1 cellular context compared by ENCODE assay signal in genomic region chr6:34324738-34325444, GRCh38.
TF ChIP-seq lines count a peak whose summit lies in the region.

No MANE protein-coding gene starts in this region.

TF ChIP-seq in HEK293, 187 proteins besides CTCF, POLR2A, EP300 and RAD21 (continued from another document and continues in another):
- no peak for TF ChIP-seq PRDM4 (tag by site-specific recombination; IDR thresholded peaks at IDR 0.05)
- no peak for TF ChIP-seq ZNF280D (tag by site-specific recombination; IDR thresholded peaks at IDR 0.05)
- TF ChIP-seq ZNF138 (tag by site-specific recombination; IDR thresholded peaks at IDR 0.05; ENCODE audit: borderline replicate concordance): no peak
- TF ChIP-seq HOXA7 (CRISPR knock-in tag; IDR thresholded peaks at IDR 0.05; ENCODE audit: borderline replicate concordance): no peak
- peak; percentile 26; the same call in 1 of the 2 replicates for TF ChIP-seq ZNF10 (tag by site-specific recombination; IDR thresholded peaks at IDR 0.05)
- TF ChIP-seq ZNF561 (tag by site-specific recombination; IDR thresholded peaks at IDR 0.05; ENCODE audit: borderline replicate concordance): 0 out of 2 replicates have a peak, but pooled peaks have one; percentile 20
- TF ChIP-seq TRIM28 (IDR thresholded peaks at IDR 0.05; ENCODE audit: borderline replicate concordance, low read length): peak; percentile 72; the same call in 1 of the 2 replicates
- TF ChIP-seq ZNF518A (tag by site-specific recombination; conservative IDR thresholded peaks at IDR 0.05; ENCODE audit: low read depth): no peak
- TF ChIP-seq ZNF140 (tag by site-specific recombination; IDR thresholded peaks at IDR 0.05): no peak
- TF ChIP-seq PRDM10 (tag by site-specific recombination; IDR thresholded peaks at IDR 0.05): no peak
- TF ChIP-seq PRDM6 (tag by site-specific recombination; IDR thresholded peaks at IDR 0.05): no peak
- TF ChIP-seq ZNF692 (tag by site-specific recombination; IDR thresholded peaks at IDR 0.05): peak; percentile 85
- no peak for TF ChIP-seq HOXC10 (CRISPR knock-in tag; IDR thresholded peaks at IDR 0.05)
- TF ChIP-seq ZNF214 (tag by site-specific recombination; IDR thresholded peaks at IDR 0.05; ENCODE audit: borderline replicate concordance): no peak
- peak; percentile 88 for TF ChIP-seq ZNF362 (tag by site-specific recombination; IDR thresholded peaks at IDR 0.05)
- no peak for TF ChIP-seq ZNF843 (tag by site-specific recombination; IDR thresholded peaks at IDR 0.05)
- no peak for TF ChIP-seq ZNF785 (tag by site-specific recombination; IDR thresholded peaks at IDR 0.05)
- TF ChIP-seq SP7 (tag by site-specific recombination; IDR thresholded peaks at IDR 0.05): peak; percentile 58
- no peak for TF ChIP-seq ZNF704 (tag by site-specific recombination; IDR thresholded peaks at IDR 0.05)
- TF ChIP-seq BCL11B (tag by site-specific recombination; IDR thresholded peaks at IDR 0.05; ENCODE audit: low read depth): no peak
- no peak for TF ChIP-seq SETDB1 (IDR thresholded peaks at IDR 0.05; ENCODE audit: insufficient read length, low read length)
- no peak for TF ChIP-seq ZNF670 (tag by site-specific recombination; IDR thresholded peaks at IDR 0.05; ENCODE audit: low read depth)
- TF ChIP-seq ZNF221 (tag by site-specific recombination; IDR thresholded peaks at IDR 0.05; ENCODE audit: borderline replicate concordance): no peak
- peak; percentile 55; the same call in 1 of the 2 replicates for TF ChIP-seq ZNF660 (tag by site-specific recombination; IDR thresholded peaks at IDR 0.05)
- no peak for TF ChIP-seq ZNF580 (tag by site-specific recombination; IDR thresholded peaks at IDR 0.05)
- TF ChIP-seq ZNF776 (tag by site-specific recombination; IDR thresholded peaks at IDR 0.05; ENCODE audit: borderline replicate concordance): no peak
- no peak for TF ChIP-seq ZNF354C (tag by site-specific recombination; IDR thresholded peaks at IDR 0.05; ENCODE audit: borderline replicate concordance, low read depth)
- no peak for TF ChIP-seq MYNN (tag by site-specific recombination; IDR thresholded peaks at IDR 0.05; ENCODE audit: borderline replicate concordance)
- no peak for TF ChIP-seq ZNF610 (tag by site-specific recombination; IDR thresholded peaks at IDR 0.05; ENCODE audit: borderline replicate concordance)
- peak; percentile 92 for TF ChIP-seq ZBTB17 (tag by site-specific recombination; IDR thresholded peaks at IDR 0.05)
- no peak for TF ChIP-seq ZBTB1 (tag by site-specific recombination; IDR thresholded peaks at IDR 0.05)
- peak; percentile 57; the same call in 1 of the 2 replicates for TF ChIP-seq ZNF600 (tag by site-specific recombination; IDR thresholded peaks at IDR 0.05)
- no peak for TF ChIP-seq ZNF157 (tag by site-specific recombination; IDR thresholded peaks at IDR 0.05)
- no peak for TF ChIP-seq ZNF121 (tag by site-specific recombination; IDR thresholded peaks at IDR 0.05)
- TF ChIP-seq ZSCAN4 (tag by site-specific recombination; IDR thresholded peaks at IDR 0.05): no peak
- TF ChIP-seq YY2 (tag by site-specific recombination; IDR thresholded peaks at IDR 0.05): 0 out of 2 replicates have a peak, but pooled peaks have one; percentile 28
- TF ChIP-seq ZNF677 (tag by site-specific recombination; IDR thresholded peaks at IDR 0.05): no peak
